Comparison of ENCODE assay signal across 9 cellular contexts in the genomic region with DNA sequence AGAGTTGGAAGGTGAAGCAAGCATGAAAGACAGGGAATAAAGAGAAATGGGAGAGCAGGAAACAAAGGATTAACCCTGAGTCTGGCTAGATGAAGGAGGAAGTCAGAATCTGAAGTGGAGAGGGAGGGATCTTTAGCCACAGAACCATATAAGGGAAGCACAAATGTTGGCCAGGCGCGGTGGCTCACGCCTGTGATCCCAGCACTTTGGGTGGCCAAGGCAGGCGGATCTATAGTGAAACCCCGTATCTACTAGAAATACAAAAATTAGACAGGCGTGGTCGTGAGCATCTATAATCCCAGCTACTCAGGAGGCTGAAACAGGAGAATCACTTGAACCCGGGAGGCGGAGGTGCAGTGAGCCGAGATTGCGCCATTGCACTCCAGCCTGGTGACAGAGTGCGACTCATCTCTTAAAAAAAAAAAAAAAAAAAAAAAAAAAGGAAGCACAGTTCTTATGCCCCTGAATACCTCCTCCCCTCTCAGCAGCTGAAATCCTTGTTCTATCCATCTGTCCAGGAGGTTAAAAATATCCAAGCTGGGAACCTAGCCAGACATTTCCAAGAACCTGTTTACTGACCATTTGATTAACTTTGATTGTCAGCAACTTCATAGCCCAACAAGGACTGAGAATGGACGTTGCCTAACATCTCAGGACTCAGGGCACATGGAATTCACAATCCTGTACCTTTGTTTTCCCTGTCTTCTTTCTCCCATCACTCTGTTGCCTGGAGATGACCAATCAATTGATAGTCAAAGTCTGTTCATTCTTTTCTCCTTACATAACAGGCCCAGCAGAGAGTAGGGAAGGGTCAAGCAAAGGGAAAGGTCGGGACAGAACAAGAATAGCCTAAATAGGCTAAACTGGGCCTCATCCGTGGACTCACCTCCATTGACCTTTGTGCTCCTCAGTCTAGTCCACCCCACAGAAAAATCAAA. TPM values are rescaled to one million over a fixed set of nuclear protein-coding genes. Genes with fewer than 3 reads are reported as not detected.
DNase-seq lines count a peak whose midpoint lies in the region; ATAC-seq and TF ChIP-seq lines count a peak whose summit lies in the region.
"Had no signal": no experiment of that assay in that cellular context is flagged by ENCODE, and none has a peak within 500 bp of the region (broad histone marks: within the 10 kb centered on the region; RNA-seq: fewer than 3 reads in every experiment).

No MANE protein-coding gene starts in this region.

- H3K9me3 Mint-ChIP-seq in immature natural killer cell, result peaks cover 0 to 3% (median 0%) of the 10 kb centered on the region in 6 donors

- H3K36me3 ChIP-seq in stomach, result no peaks in the 10 kb centered on the region

- peaks cover 42 to 71% of the 10 kb centered on the region in 2 donors for H3K4me1 Mint-ChIP-seq in immature natural killer cell

- TF ChIP-seq CTCF in stomach (IDR thresholded peaks at IDR 0.05), result no peak

- H3K36me3 Mint-ChIP-seq in immature natural killer cell, result no peaks in the 10 kb centered on the region

- H3K4me3 Mint-ChIP-seq in immature natural killer cell, result peak overlapping the region in 3 of 5 donors; percentile 19 to 66 (median 42)

- 28 to 37% (median 29%) methylated on average over 15 of the region's 15 CpGs for WGBS in stomach, 5 donors

- no peak for TF ChIP-seq POLR2A in stomach (IDR thresholded peaks at IDR 0.05)

- no peaks in the 10 kb centered on the region for H3K9me3 ChIP-seq in stomach

- peaks cover 52 to 87% (median 73%) of the 10 kb centered on the region in 4 donors for H3K4me1 ChIP-seq in stomach

- H3K27me3 ChIP-seq in stomach, result no peaks in the 10 kb centered on the region

- peak overlapping the region in 5 of 6 donors; percentile 67 to 86 (median 80) for H3K27ac Mint-ChIP-seq in immature natural killer cell

- TF ChIP-seq EP300 in stomach (IDR thresholded peaks at IDR 0.05), result no peak

- no peak for ATAC-seq in HG03196 (IDR thresholded peaks at IDR 0.05; ENCODE audit: unreplicated experiment)
- ATAC-seq in GM19455 (IDR thresholded peaks at IDR 0.05; ENCODE audit: unreplicated experiment), result no peak
- ATAC-seq: Panc1 had no signal

- DNase-seq in G401 (ENCODE audit: low spot score) (peak; percentile 93), NCI-H2171 treated with DMSO at 0.1 percent for 48 hours (lab: John Stamatoyannopoulos, UW) (peak; percentile 79), amniotic epithelial cell (ENCODE audit: low read depth) (peak; percentile 93), immature natural killer cell (no peak), stomach (peak; percentile 52), ecto neural progenitor cell (ENCODE audit: low spot score) (no peak)

- H3K27me3 Mint-ChIP-seq in immature natural killer cell (ENCODE audit: low read depth in 3 of 3), result peaks cover 0 to 7% (median 4%) of the 10 kb centered on the region in 3 donors

- peak overlapping the region; percentile 87 to 100 (median 96) for H3K27ac ChIP-seq in stomach

- in situ Hi-C loops in G401 (cut with HindIII; ENCODE audit: low sequenced_read_pairs), result no loop called here

- intact Hi-C loops in stomach (cut with DNase I; ENCODE audit: low total_unique reads), result no loop called here

- peak overlapping the region in 2 of 4 donors; percentile 16 to 25 for H3K4me3 ChIP-seq in stomach

RNA-seq across cellular contexts. Expression of a gene that starts 10.6 kb away (rescaled TPM):
- 1.8 and 4.7 TPM in 2 replicates for total RNA-seq in G401 (2014; rRNA removed; shearing (Covaris generic))
- polyA plus RNA-seq in immature natural killer cell (1,000 to 10,000 TPM; 3,408 to 4,367 (median 4,229) TPM), stomach (100 to 1,000 TPM; 217 to 613 (median 334) TPM)
- total RNA-seq in stomach, result 1,000 to 10,000 TPM in 3 of 5 donors, 100 to 1,000 TPM in 2; 204 to 3,386 (median 1,054) TPM

RNA-seq across cellular contexts. Expression of a gene that starts 21.3 kb away (rescaled TPM):
- total RNA-seq in G401 (2014; rRNA removed; shearing (Covaris generic)), result 13.4 and 13.5 TPM in 2 replicates
- polyA plus RNA-seq in immature natural killer cell (100 to 1,000 TPM; 112 to 207 (median 119) TPM), stomach (10 to 100 TPM; 31.4 to 53.2 (median 43.9) TPM)
- 100 to 1,000 TPM in 1 of 5 donors, 10 to 100 TPM in 3, 1 to 10 TPM in 1; 5.8 to 165 (median 18.9) TPM for total RNA-seq in stomach

RNA-seq across cellular contexts. Expression of a gene that starts 21.4 kb away (rescaled TPM):
- 2.5 and 16.1 TPM in 2 replicates for total RNA-seq in G401 (2014; rRNA removed; shearing (Covaris generic))
- under 1 TPM in 2 of 3 donors, not detected in 1; 0.11 to 0.55 TPM for polyA plus RNA-seq in immature natural killer cell
- 1 to 10 TPM in 1 of 5 donors, under 1 TPM in 2, not detected in 2; 0.73 to 2.6 (median 0.87) TPM for total RNA-seq in stomach
- polyA plus RNA-seq in stomach, result under 1 TPM in 2 of 3 donors, not detected in 1; 0.19 to 0.45 TPM

RNA-seq across cellular contexts. Expression of a gene that starts 28.0 kb away (rescaled TPM):
- 31.7 and 32.1 TPM in 2 replicates for total RNA-seq in G401 (2014; rRNA removed; shearing (Covaris generic))
- polyA plus RNA-seq in immature natural killer cell (10 to 100 TPM; 17.9 to 28.0 (median 20.7) TPM), stomach (1 to 10 TPM; 7.2 to 8.2 (median 7.4) TPM)
- 10 to 100 TPM in 3 of 5 donors, 1 to 10 TPM in 2; 5.8 to 28.4 (median 14.0) TPM for total RNA-seq in stomach

RNA-seq across cellular contexts. Expression of a gene that starts 35.8 kb away (rescaled TPM):
- total RNA-seq in G401 (2014; rRNA removed; shearing (Covaris generic)), result not detected in 2 replicates
- polyA plus RNA-seq in immature natural killer cell, result not detected
- not detected for total RNA-seq in stomach
- polyA plus RNA-seq in stomach, result not detected

Comparison
In these comparisons a context has a peak if more than half of its experiments do, and no peak if none do; other contexts are left out.
1. DNase-seq: peak in G401 (single experiment), NCI-H2171 treated with DMSO at 0.1 percent for 48 hours (single experiment), amniotic epithelial cell (single experiment) and stomach (single experiment); none in immature natural killer cell (0 of 3) and ecto neural progenitor cell (single experiment).
2. RNA of a gene that starts 10.6 kb away (total RNA-seq): 204 to 3,386 TPM in stomach; 1.8 to 4.7 TPM in G401; every median in the first group is over 10 times any median in the second.